8 cellular contexts compared by ENCODE assay signal in the genomic region with DNA sequence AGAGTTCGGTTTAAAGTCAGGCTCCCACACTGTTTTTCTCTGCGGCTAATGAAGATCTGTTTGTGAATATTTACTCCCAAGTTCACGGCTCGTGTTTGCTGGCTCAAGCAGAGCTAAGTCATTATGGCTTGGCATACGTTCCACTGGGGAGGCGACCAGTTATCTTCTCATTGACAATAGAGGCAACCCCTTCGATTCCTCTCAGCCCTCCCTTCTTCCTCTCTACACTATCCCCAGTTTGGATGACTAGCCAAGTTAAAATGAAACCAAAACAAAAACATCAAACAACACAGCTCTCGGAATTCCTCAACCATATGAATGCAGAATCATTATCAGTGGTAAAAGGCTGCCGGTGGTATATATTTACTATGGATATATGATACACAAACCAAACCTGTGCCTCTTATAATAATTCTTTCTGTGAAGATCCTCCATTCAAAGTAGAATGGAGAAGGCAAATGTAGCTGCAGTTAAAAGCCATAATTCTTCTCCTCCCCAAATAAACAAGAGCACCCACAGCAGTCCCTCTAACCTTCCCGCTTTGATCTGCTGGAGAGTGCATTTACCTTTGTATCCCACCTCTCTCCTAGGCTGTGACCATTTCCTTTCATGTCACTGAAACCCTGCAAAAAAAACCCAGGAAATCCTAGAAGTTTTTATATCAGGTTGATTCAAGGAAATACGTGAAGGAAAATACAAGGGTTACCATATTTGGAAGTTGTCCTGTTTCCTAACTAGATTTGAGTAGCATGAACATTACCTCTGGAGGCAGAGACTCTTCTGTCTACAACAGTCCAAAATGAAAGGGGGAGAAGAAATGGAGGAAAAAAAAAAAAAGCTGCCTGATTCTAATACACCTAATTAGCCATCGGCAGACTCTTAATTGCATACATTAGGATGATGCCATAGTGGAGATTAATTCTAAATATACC.
DNase-seq lines count a peak whose midpoint lies in the region; ATAC-seq, FAIRE-seq and TF ChIP-seq lines count a peak whose summit lies in the region.
"Had no signal": no experiment of that assay in that cellular context is flagged by ENCODE, and none has a peak within 500 bp of the region (broad histone marks: within the 10 kb centered on the region; RNA-seq: fewer than 3 reads in every experiment).

No MANE protein-coding gene starts in this region.

- no peak overlapping the region for H3K4me3 ChIP-seq in effector memory CD4-positive, alpha-beta T cell (ENCODE audit: insufficient read depth, low read depth, low read length, poor library complexity, severe bottlenecking)

- no peak for TF ChIP-seq CTCF in omental fat pad (IDR thresholded peaks at IDR 0.05)

- H3K36me3 ChIP-seq in effector memory CD4-positive, alpha-beta T cell (ENCODE audit: control insufficient read depth, insufficient read depth, low read length) = no peaks in the 10 kb centered on the region

- no peaks in the 10 kb centered on the region for H3K4me1 ChIP-seq in effector memory CD4-positive, alpha-beta T cell (ENCODE audit: control insufficient read depth, insufficient read depth, low read length, poor library complexity, severe bottlenecking)

- peak; percentile 29 for FAIRE-seq in endometrium (lab: Jason Lieb, UNC)

- DNase-seq in NCI-H526 treated with DMSO at 0.1 percent for 48 hours (lab: John Stamatoyannopoulos, UW) (peak; percentile 46), omental fat pad (ENCODE audit: low spot score) (no peak)
- DNase-seq in effector memory CD4-positive, alpha-beta T cell = no peak
- no peak for DNase-seq in stimulated activated CD4-positive, alpha-beta T cell treated with anti-CD3 and anti-CD28 coated beads, Interleukin-4, amount 100 ng/mL, for 4 hours

- no peak overlapping the region for H3K27ac ChIP-seq in effector memory CD4-positive, alpha-beta T cell (ENCODE audit: insufficient read depth, low read length, poor library complexity, severe bottlenecking)
- H3K27ac ChIP-seq: VCaP had no signal

- no peaks in the 10 kb centered on the region for H3K27me3 ChIP-seq in effector memory CD4-positive, alpha-beta T cell (replicated peaks; ENCODE audit: control insufficient read depth, insufficient read depth, low read length, poor library complexity, severe bottlenecking)

- ATAC-seq in GM18861 (IDR thresholded peaks at IDR 0.05; ENCODE audit: unreplicated experiment) = peak; percentile 69
- ATAC-seq in HG02678 (IDR thresholded peaks at IDR 0.05; ENCODE audit: unreplicated experiment) = peak; percentile 70
- ATAC-seq in omental fat pad (ENCODE audit: low FRiP score) = peak; percentile 68

- H3K9me3 ChIP-seq in effector memory CD4-positive, alpha-beta T cell (ENCODE audit: control insufficient read depth, low read length) = peaks cover 2% of the 10 kb centered on the region
